ENCODE assay signal across 8 cellular contexts in genomic region chr16:9090101-9090959, GRCh38. TPM values are rescaled to one million over a fixed set of nuclear protein-coding genes. Genes with fewer than 3 reads are reported as not detected.
A peak's percentile ranks its signal among the peaks of the same experiment; 100 is the strongest.
DNase-seq lines count a peak whose midpoint lies in the region; ATAC-seq and TF ChIP-seq lines count a peak whose summit lies in the region.

No MANE protein-coding gene starts in this region.

- H3K9ac ChIP-seq in HUES6 (ENCODE audit: low read length), result peak overlapping the region; percentile 84

- H3K9me3 ChIP-seq in A673 (ENCODE audit: low read depth, low read length, poor library complexity, severe bottlenecking), result no peaks in the 10 kb centered on the region
- no peaks in the 10 kb centered on the region for H3K9me3 ChIP-seq in HUES6 (ENCODE audit: control insufficient read depth, insufficient read depth, low read depth, low read length)

- CTCF ChIA-PET in A673 (lab: Charles Lee), result interaction anchor here (0.6 kb wide), 2 partner anchors 49 to 57 kb away, joined by 4 to 6 read pairs; no protein-coding TSS in a partner anchor
- CTCF ChIA-PET in activated CD4-positive, alpha-beta memory T cell treated with anti-CD3 and anti-CD28 coated beads for 36 hours (lab: Charles Lee), result interaction anchor here (0.9 to 2.0 kb wide), 4 partner anchors 12 to 40 kb away, joined by 3 to 12 read pairs (median 6); no protein-coding TSS in a partner anchor

- no peak for ATAC-seq in HG03565 (IDR thresholded peaks at IDR 0.05; ENCODE audit: unreplicated experiment)

- no peaks in the 10 kb centered on the region for H3K27me3 Mint-ChIP-seq in activated CD4-positive, alpha-beta memory T cell treated with anti-CD3 and anti-CD28 coated beads for 36 hours

- no peaks in the 10 kb centered on the region for H3K27me3 ChIP-seq in A673 (replicated peaks; ENCODE audit: insufficient read depth, low read depth, low read length, poor library complexity)
- H3K27me3 ChIP-seq in HUES6 (ENCODE audit: control insufficient read depth, insufficient read depth, low read length), result no peaks in the 10 kb centered on the region

- H3K4me1 Mint-ChIP-seq in activated CD4-positive, alpha-beta memory T cell treated with anti-CD3 and anti-CD28 coated beads for 36 hours (ENCODE audit: low read depth), result peaks cover 20% of the 10 kb centered on the region

- no peak for TF ChIP-seq CTCF in A673 (conservative IDR thresholded peaks at IDR 0.05; ENCODE audit: low read depth, low read length)

- H3K27ac Mint-ChIP-seq in activated CD4-positive, alpha-beta memory T cell treated with anti-CD3 and anti-CD28 coated beads for 36 hours, result peak overlapping the region; percentile 95

- peak overlapping the region; percentile 97 for H3K27ac ChIP-seq in A673 (ENCODE audit: low read depth, low read length, poor library complexity, severe bottlenecking)
- peak overlapping the region; percentile 87 for H3K27ac ChIP-seq in HUES6 (ENCODE audit: low read depth, low read length)

- H3K4me1 ChIP-seq in A673 (ENCODE audit: insufficient read depth, low read length, poor library complexity, severe bottlenecking), result peaks cover 20% of the 10 kb centered on the region
- H3K4me1 ChIP-seq in HUES6 (ENCODE audit: control insufficient read depth, insufficient read depth, low read length), result peaks cover 23% of the 10 kb centered on the region

- H3K4me3 Mint-ChIP-seq in activated CD4-positive, alpha-beta memory T cell treated with anti-CD3 and anti-CD28 coated beads for 36 hours, result peak overlapping the region; percentile 87

- H3K36me3 Mint-ChIP-seq in activated CD4-positive, alpha-beta memory T cell treated with anti-CD3 and anti-CD28 coated beads for 36 hours, result peaks cover 22% of the 10 kb centered on the region

- H3K36me3 ChIP-seq in A673 (ENCODE audit: insufficient read depth, low read length, poor library complexity, severe bottlenecking) (peaks cover 24% of the 10 kb centered on the region), HUES6 (ENCODE audit: control insufficient read depth, insufficient read depth, low read length) (peaks cover 26% of the 10 kb centered on the region)

- no peak for DNase-seq in A673 (ENCODE audit: low spot score)
- peak; percentile 59 for DNase-seq in activated CD4-positive, alpha-beta memory T cell treated with anti-CD3 and anti-CD28 coated beads for 36 hours
- DNase-seq in effector CD8-positive, alpha-beta T cell (lab: John Stamatoyannopoulos, UW), result peak; percentile 43
- DNase-seq in mesenteric fat pad (ENCODE audit: low spot score), result peak; percentile 91
- DNase-seq in stimulated activated naive CD4-positive, alpha-beta T cell (lab: John Stamatoyannopoulos, UW), result peak in 5 of 6 experiments; percentile 22 to 62 (median 55)
- no peak for DNase-seq in DMS79 (lab: John Stamatoyannopoulos, UW)

- POLR2A ChIA-PET in A673 (lab: Charles Lee; ENCODE audit: low non-redundant PET), result interaction anchor here (0.6 to 0.8 kb wide), 7 partner anchors 42 to 799 kb away, joined by 3 to 6 read pairs (median 3); partner anchors contain the start of gene CARHSP1
- POLR2A ChIA-PET in activated CD4-positive, alpha-beta memory T cell treated with anti-CD3 and anti-CD28 coated beads for 36 hours (lab: Charles Lee), result interaction anchor here (0.6 to 3.9 kb wide), 15 partner anchors 11 to 293 kb away, joined by 3 to 34 read pairs (median 5); partner anchors contain the start of genes CARHSP1, PMM2, TMEM186 and USP7

- H3K4me3 ChIP-seq in A673 (ENCODE audit: low read depth, low read length, poor library complexity, severe bottlenecking) (peak overlapping the region; percentile 50), HUES6 (ENCODE audit: low read depth, low read length) (peak overlapping the region; percentile 74)

- intact Hi-C loops in A673 (cut with micrococcal nuclease; ENCODE audit: unreplicated experiment), result loop anchor here (5.0 kb wide), 4 partner anchors 43 to 513 kb away; partner anchors contain the start of gene USP7
- intact Hi-C loops in activated CD4-positive, alpha-beta memory T cell treated with anti-CD3 and anti-CD28 coated beads for 36 hours (cut with micrococcal nuclease), result loop anchor here (2.0 to 5.0 kb wide), 3 partner anchors 128 to 293 kb away; partner anchors contain the start of genes CARHSP1, PMM2, TMEM186 and USP7

- H3K9me3 Mint-ChIP-seq in activated CD4-positive, alpha-beta memory T cell treated with anti-CD3 and anti-CD28 coated beads for 36 hours, result no peaks in the 10 kb centered on the region

- BruUV-seq in A673 (replicated peaks; lab: Mats Ljungman, UMichigan), result TSS peak; percentile 93

RNA-seq across cellular contexts. Expression of gene HAPSTR1, which starts 1.1 kb away (rescaled TPM):
- 83.8 and 90.4 TPM in 2 replicates for total RNA-seq in A673 (2021)
- total RNA-seq in activated CD4-positive, alpha-beta memory T cell treated with anti-CD3 and anti-CD28 coated beads for 36 hours, result 10 to 100 TPM; 47.1 to 49.1 TPM
- total RNA-seq in mesenteric fat pad, result 57.7 TPM

Comparison
In these comparisons a context has a peak if more than half of its experiments do, and no peak if none do; other contexts are left out.
1. DNase-seq: peak in activated CD4-positive, alpha-beta memory T cell treated with anti-CD3 and anti-CD28 coated beads for 36 hours (single experiment), effector CD8-positive, alpha-beta T cell (single experiment), mesenteric fat pad (single experiment) and stimulated activated naive CD4-positive, alpha-beta T cell (5 of 6); none in A673 (single experiment) and DMS79 (single experiment).